11 cellular contexts compared by ENCODE assay signal in the genomic region with DNA sequence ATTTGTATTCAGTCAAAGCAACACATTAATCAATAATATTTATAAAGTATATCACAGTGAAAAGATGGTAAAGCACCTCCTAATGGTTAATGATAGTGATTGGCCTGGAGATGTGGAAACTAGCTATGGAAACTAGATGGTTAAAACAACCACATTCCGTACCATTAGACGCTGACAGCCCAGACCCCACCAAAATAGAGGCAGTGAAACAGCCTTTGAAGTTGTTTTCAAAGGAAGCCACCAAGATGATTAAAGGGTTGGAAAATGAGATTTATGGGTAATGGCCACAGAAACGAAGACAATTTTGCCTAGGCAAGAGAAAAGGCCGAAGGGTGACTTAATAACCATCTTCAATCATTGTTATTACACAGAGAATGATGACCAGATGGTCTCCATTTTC.
A peak's percentile ranks its signal among the peaks of the same experiment; 100 is the strongest.
DNase-seq lines count a peak whose midpoint lies in the region; ATAC-seq and TF ChIP-seq lines count a peak whose summit lies in the region.
"Had no signal": no experiment of that assay in that cellular context is flagged by ENCODE, and none has a peak within 500 bp of the region (broad histone marks: within the 10 kb centered on the region; RNA-seq: fewer than 3 reads in every experiment).

No MANE protein-coding gene starts in this region.

- peaks cover 8% of the 10 kb centered on the region for H3K36me3 Mint-ChIP-seq in nephron (ENCODE audit: low read depth)
- H3K36me3 Mint-ChIP-seq in activated CD4-positive, alpha-beta memory T cell treated with anti-CD3 and anti-CD28 coated beads, Interleukin-2, amount 10 ng/mL, durations not matched to agents 7 days and 5 days (ENCODE audit: low read depth) = no peaks in the 10 kb centered on the region

- no peaks in the 10 kb centered on the region for H3K36me3 ChIP-seq in right atrium auricular region
- no peaks in the 10 kb centered on the region for H3K36me3 ChIP-seq in breast epithelium
- H3K36me3 ChIP-seq in vagina = no peaks in the 10 kb centered on the region
- H3K36me3 ChIP-seq: SJCRH30 had no signal

- H3K4me1 Mint-ChIP-seq in nephron = peaks cover 35% of the 10 kb centered on the region
- peaks cover 24% of the 10 kb centered on the region for H3K4me1 Mint-ChIP-seq in activated CD4-positive, alpha-beta memory T cell treated with anti-CD3 and anti-CD28 coated beads, Interleukin-2, amount 10 ng/mL, durations not matched to agents 7 days and 5 days

- H3K9me3 Mint-ChIP-seq in nephron = no peaks in the 10 kb centered on the region
- no peaks in the 10 kb centered on the region for H3K9me3 Mint-ChIP-seq in activated CD4-positive, alpha-beta memory T cell treated with anti-CD3 and anti-CD28 coated beads, Interleukin-2, amount 10 ng/mL, durations not matched to agents 7 days and 5 days
- H3K9me3 Mint-ChIP-seq: naive B cell had no signal

- peaks cover 0 to 65% of the 10 kb centered on the region in 2 donors for H3K4me1 ChIP-seq in right atrium auricular region
- peaks cover 0 to 3% of the 10 kb centered on the region in 2 donors for H3K4me1 ChIP-seq in breast epithelium
- peaks cover 43% of the 10 kb centered on the region for H3K4me1 ChIP-seq in vagina

- ATAC-seq in Right ventricle myocardium inferior (no peak), HG03039 (IDR thresholded peaks at IDR 0.05; ENCODE audit: unreplicated experiment) (no peak)

- DNase-seq in right atrium auricular region (ENCODE audit: low spot score) (no peak), Right ventricle myocardium inferior (ENCODE audit: missing footprints) (no peak), breast epithelium (ENCODE audit: low spot score in 2 of 2) (no peak), vagina (ENCODE audit: extremely low spot score in 2 of 2) (no peak), NCI-H524 treated with DMSO at 0.1 percent for 48 hours (lab: John Stamatoyannopoulos, UW) (no peak)
- DNase-seq in activated CD4-positive, alpha-beta memory T cell treated with anti-CD3 and anti-CD28 coated beads, Interleukin-2, amount 10 ng/mL, durations not matched to agents 7 days and 5 days = no peak
- DNase-seq: NCI-H2081 treated with DMSO at 0.1 percent for 48 hours had no signal

- POLR2A ChIA-PET in activated CD4-positive, alpha-beta memory T cell treated with anti-CD3 and anti-CD28 coated beads, Interleukin-2, amount 10 ng/mL, durations not matched to agents 7 days and 5 days (lab: Charles Lee) = interaction anchor here (2.4 kb wide), 1 partner anchor 97 kb away, joined by 9 read pairs; no protein-coding TSS in a partner anchor

- H3K4me3 Mint-ChIP-seq in nephron = no peak overlapping the region
- no peak overlapping the region for H3K4me3 Mint-ChIP-seq in activated CD4-positive, alpha-beta memory T cell treated with anti-CD3 and anti-CD28 coated beads, Interleukin-2, amount 10 ng/mL, durations not matched to agents 7 days and 5 days

- no peaks in the 10 kb centered on the region for H3K27me3 Mint-ChIP-seq in nephron (ENCODE audit: low read depth)
- H3K27me3 Mint-ChIP-seq in activated CD4-positive, alpha-beta memory T cell treated with anti-CD3 and anti-CD28 coated beads, Interleukin-2, amount 10 ng/mL, durations not matched to agents 7 days and 5 days = no peaks in the 10 kb centered on the region
- H3K27me3 Mint-ChIP-seq: naive B cell had no signal

- no peak overlapping the region for H3K4me3 ChIP-seq in right atrium auricular region
- H3K4me3 ChIP-seq in breast epithelium = no peak overlapping the region
- H3K4me3 ChIP-seq in vagina = no peak overlapping the region
- H3K4me3 ChIP-seq: SJCRH30 had no signal

- no peak for TF ChIP-seq CTCF in right atrium auricular region (IDR thresholded peaks at IDR 0.05)
- no peak for TF ChIP-seq CTCF in breast epithelium (IDR thresholded peaks at IDR 0.05)
- no peak for TF ChIP-seq CTCF in nephron (IDR thresholded peaks at IDR 0.05; ENCODE audit: unreplicated experiment in 3 of 3)
- TF ChIP-seq CTCF in vagina (IDR thresholded peaks at IDR 0.05) = no peak

- H3K27me3 ChIP-seq in right atrium auricular region = no peaks in the 10 kb centered on the region
- no peaks in the 10 kb centered on the region for H3K27me3 ChIP-seq in breast epithelium
- H3K27me3 ChIP-seq in vagina = no peaks in the 10 kb centered on the region
- H3K27me3 ChIP-seq: SJCRH30 had no signal

- TF ChIP-seq POLR2A in breast epithelium (IDR thresholded peaks at IDR 0.05) (no peak), vagina (IDR thresholded peaks at IDR 0.05) (no peak)

- intact Hi-C loops in Right ventricle myocardium inferior (cut with DNase I) (loop anchor here (1.0 to 5.0 kb wide), 2 partner anchors 59 to 105 kb away; no protein-coding TSS in a partner anchor), breast epithelium (cut with DNase I; ENCODE audit: low total_unique reads) (loop anchor here (10.0 kb wide), 1 partner anchor 57 kb away; no protein-coding TSS in a partner anchor), vagina (cut with DNase I) (loop anchor here (2.0 to 5.0 kb wide), 2 partner anchors 59 to 105 kb away; no protein-coding TSS in a partner anchor)

- no peaks in the 10 kb centered on the region for H3K9me3 ChIP-seq in right atrium auricular region
- H3K9me3 ChIP-seq in breast epithelium = no peaks in the 10 kb centered on the region
- H3K9me3 ChIP-seq in vagina = no peaks in the 10 kb centered on the region

- H3K27ac Mint-ChIP-seq in nephron = peak overlapping the region; percentile 72 to 97 (median 86)
- no peak overlapping the region for H3K27ac Mint-ChIP-seq in activated CD4-positive, alpha-beta memory T cell treated with anti-CD3 and anti-CD28 coated beads, Interleukin-2, amount 10 ng/mL, durations not matched to agents 7 days and 5 days

- peak overlapping the region; percentile 77 to 81 for H3K27ac ChIP-seq in right atrium auricular region
- peak overlapping the region; percentile 86 to 92 for H3K27ac ChIP-seq in breast epithelium
- H3K27ac ChIP-seq in vagina = peak overlapping the region; percentile 70
- H3K27ac ChIP-seq: SJCRH30 had no signal

- CTCF ChIA-PET in activated CD4-positive, alpha-beta memory T cell treated with anti-CD3 and anti-CD28 coated beads, Interleukin-2, amount 10 ng/mL, durations not matched to agents 7 days and 5 days (lab: Charles Lee) = interaction anchor here (0.5 to 4.8 kb wide), 17 partner anchors 10 to 491 kb away, joined by 3 to 84 read pairs (median 4); no protein-coding TSS in a partner anchor
